21 cellular contexts compared by ENCODE assay signal in genomic region chr6:168637853-168638252, GRCh38.
DNase-seq lines count a peak whose midpoint lies in the region; ATAC-seq and TF ChIP-seq lines count a peak whose summit lies in the region.
"Had no signal": no experiment of that assay in that cellular context is flagged by ENCODE, and none has a peak within 500 bp of the region (broad histone marks: within the 10 kb centered on the region; RNA-seq: fewer than 3 reads in every experiment).

No MANE protein-coding gene starts in this region.

- peak; percentile 97 for ATAC-seq in mucosa of descending colon
- no peak for ATAC-seq in GM19455 (IDR thresholded peaks at IDR 0.05; ENCODE audit: unreplicated experiment)
- ATAC-seq: CD8-positive, alpha-beta T cell had no signal

- H3K27me3 Mint-ChIP-seq in activated T-helper 2 cell treated with anti-CD3 and anti-CD28 coated beads, Interferon-gamma antibody, Interleukin-2, Interleukin-4, amounts not matched to agents 10 μg/mL and 5 μg/mL and 100 μg/mL, durations not matched to agents 14 hours and 24 hours and 36 hours (ENCODE audit: low read depth) = no peaks in the 10 kb centered on the region

- no peaks in the 10 kb centered on the region for H3K9me3 ChIP-seq in MG63
- H3K9me3 ChIP-seq in colonic mucosa = no peaks in the 10 kb centered on the region
- H3K9me3 ChIP-seq in mucosa of descending colon = no peaks in the 10 kb centered on the region
- no peaks in the 10 kb centered on the region for H3K9me3 ChIP-seq in uterus
- H3K9me3 ChIP-seq: SK-N-SH had no signal

- no peak overlapping the region for H3K27ac ChIP-seq in colonic mucosa
- peak overlapping the region; percentile 73 to 77 for H3K27ac ChIP-seq in uterus
- H3K27ac ChIP-seq: BLaER1 treated with 17β-estradiol and CSF1 and Interleukin-3, amounts not matched to agents 10 nM and 100 nM had no signal

- H3K36me3 ChIP-seq in MG63 (no peaks in the 10 kb centered on the region), colonic mucosa (no peaks in the 10 kb centered on the region), mucosa of descending colon (ENCODE audit: low read depth) (no peaks in the 10 kb centered on the region), uterus (no peaks in the 10 kb centered on the region)
- H3K36me3 ChIP-seq: BLaER1 treated with 17β-estradiol and CSF1 and Interleukin-3, amounts not matched to agents 10 nM and 100 nM had no signal

- H3K27me3 ChIP-seq in MG63 = no peaks in the 10 kb centered on the region
- H3K27me3 ChIP-seq in colonic mucosa = no peaks in the 10 kb centered on the region
- H3K27me3 ChIP-seq in uterus = no peaks in the 10 kb centered on the region
- H3K27me3 ChIP-seq: BLaER1 treated with 17β-estradiol and CSF1 and Interleukin-3, amounts not matched to agents 10 nM and 100 nM had no signal

- intact Hi-C loops in colonic mucosa (cut with DNase I) (no loop called here), mucosa of descending colon (cut with DNase I, micrococcal nuclease) (no loop called here), uterus (cut with DNase I; ENCODE audit: low total_unique reads) (no loop called here)
- intact Hi-C loops in activated T-helper 2 cell treated with anti-CD3 and anti-CD28 coated beads, Interferon-gamma antibody, Interleukin-2, Interleukin-4, amounts not matched to agents 10 μg/mL and 5 μg/mL and 100 μg/mL, durations not matched to agents 14 hours and 24 hours and 36 hours (cut with micrococcal nuclease) = no loop called here

- DNase-seq in MG63 = peak; percentile 39
- DNase-seq in colonic mucosa = peak; percentile 82
- DNase-seq in mucosa of descending colon = peak; percentile 70 to 85 (median 82)
- no peak for DNase-seq in uterus
- DNase-seq in NCI-H2107 (lab: John Stamatoyannopoulos, UW) = no peak
- DNase-seq in activated T-helper 2 cell treated with anti-CD3 and anti-CD28 coated beads, Interferon-gamma antibody, Interleukin-2, Interleukin-4, amounts not matched to agents 10 μg/mL and 5 μg/mL and 100 μg/mL, durations not matched to agents 14 hours and 24 hours and 36 hours (ENCODE audit: low spot score) = no peak
- DNase-seq: CD8-positive, alpha-beta T cell; IMR-90; Karpas-422; MM.1S; NCI-H1092; NCI-H1436 treated with DMSO at 0.1 percent for 48 hours; NCI-H2029; NCI-H2171; NCI-H446; NCI-H69; NK-92 treated with Interleukin-12 subunit alpha and Interleukin-12 subunit beta, amount 100 ng/mL, for 24 hours; SHP77 treated with DMSO at 0.1 percent for 48 hours; SK-N-SH had no signal

- no peak for TF ChIP-seq POLR2A in uterus (IDR thresholded peaks at IDR 0.05)

- H3K4me1 ChIP-seq in colonic mucosa (no peaks in the 10 kb centered on the region), mucosa of descending colon (ENCODE audit: low read depth) (no peaks in the 10 kb centered on the region), uterus (no peaks in the 10 kb centered on the region)
- H3K4me1 ChIP-seq: BLaER1 treated with 17β-estradiol and CSF1 and Interleukin-3, amounts not matched to agents 10 nM and 100 nM had no signal

- H3K4me1 Mint-ChIP-seq in activated T-helper 2 cell treated with anti-CD3 and anti-CD28 coated beads, Interferon-gamma antibody, Interleukin-2, Interleukin-4, amounts not matched to agents 10 μg/mL and 5 μg/mL and 100 μg/mL, durations not matched to agents 14 hours and 24 hours and 36 hours (ENCODE audit: low read depth) = no peaks in the 10 kb centered on the region

- no peak overlapping the region for H3K4me3 Mint-ChIP-seq in activated T-helper 2 cell treated with anti-CD3 and anti-CD28 coated beads, Interferon-gamma antibody, Interleukin-2, Interleukin-4, amounts not matched to agents 10 μg/mL and 5 μg/mL and 100 μg/mL, durations not matched to agents 14 hours and 24 hours and 36 hours (ENCODE audit: low read depth)
- H3K4me3 Mint-ChIP-seq: CD8-positive, alpha-beta T cell had no signal

- H3K9ac ChIP-seq in colonic mucosa (ENCODE audit: low read depth in 2 of 2, low read length in 2 of 2) = no peak overlapping the region
- H3K9ac ChIP-seq: BLaER1 treated with 17β-estradiol and CSF1 and Interleukin-3, amounts not matched to agents 10 nM and 100 nM; SK-N-SH had no signal

- no peaks in the 10 kb centered on the region for H3K36me3 Mint-ChIP-seq in activated T-helper 2 cell treated with anti-CD3 and anti-CD28 coated beads, Interferon-gamma antibody, Interleukin-2, Interleukin-4, amounts not matched to agents 10 μg/mL and 5 μg/mL and 100 μg/mL, durations not matched to agents 14 hours and 24 hours and 36 hours (ENCODE audit: low read depth)
- H3K36me3 Mint-ChIP-seq: CD8-positive, alpha-beta T cell had no signal

- TF ChIP-seq CTCF in colonic mucosa (IDR thresholded peaks at IDR 0.05) (no peak), mucosa of descending colon (IDR thresholded peaks at IDR 0.05) (no peak), uterus (IDR thresholded peaks at IDR 0.05) (no peak)

- peaks cover 7% of the 10 kb centered on the region for H3K9me3 Mint-ChIP-seq in activated T-helper 2 cell treated with anti-CD3 and anti-CD28 coated beads, Interferon-gamma antibody, Interleukin-2, Interleukin-4, amounts not matched to agents 10 μg/mL and 5 μg/mL and 100 μg/mL, durations not matched to agents 14 hours and 24 hours and 36 hours

- H3K27ac Mint-ChIP-seq in activated T-helper 2 cell treated with anti-CD3 and anti-CD28 coated beads, Interferon-gamma antibody, Interleukin-2, Interleukin-4, amounts not matched to agents 10 μg/mL and 5 μg/mL and 100 μg/mL, durations not matched to agents 14 hours and 24 hours and 36 hours = no peak overlapping the region
- H3K27ac Mint-ChIP-seq: CD8-positive, alpha-beta T cell had no signal

- H3K4me3 ChIP-seq in MG63 = no peak overlapping the region
- no peak overlapping the region for H3K4me3 ChIP-seq in colonic mucosa
- H3K4me3 ChIP-seq in mucosa of descending colon = no peak overlapping the region
- H3K4me3 ChIP-seq in uterus = no peak overlapping the region
- H3K4me3 ChIP-seq: BLaER1 treated with 17β-estradiol and CSF1 and Interleukin-3, amounts not matched to agents 10 nM and 100 nM had no signal

Comparison
In these comparisons a context has a peak if more than half of its experiments do, and no peak if none do; other contexts are left out.
1. DNase-seq: peak in MG63 (single experiment), colonic mucosa (single experiment) and mucosa of descending colon (3 of 3); none in uterus (0 of 2), NCI-H2107 (single experiment) and activated T-helper 2 cell treated with anti-CD3 and anti-CD28 coated beads, Interferon-gamma antibody, Interleukin-2, Interleukin-4, amounts not matched to agents 10 μg/mL and 5 μg/mL and 100 μg/mL, durations not matched to agents 14 hours and 24 hours and 36 hours (single experiment).